19 cellular contexts compared by ENCODE assay signal in the genomic region with DNA sequence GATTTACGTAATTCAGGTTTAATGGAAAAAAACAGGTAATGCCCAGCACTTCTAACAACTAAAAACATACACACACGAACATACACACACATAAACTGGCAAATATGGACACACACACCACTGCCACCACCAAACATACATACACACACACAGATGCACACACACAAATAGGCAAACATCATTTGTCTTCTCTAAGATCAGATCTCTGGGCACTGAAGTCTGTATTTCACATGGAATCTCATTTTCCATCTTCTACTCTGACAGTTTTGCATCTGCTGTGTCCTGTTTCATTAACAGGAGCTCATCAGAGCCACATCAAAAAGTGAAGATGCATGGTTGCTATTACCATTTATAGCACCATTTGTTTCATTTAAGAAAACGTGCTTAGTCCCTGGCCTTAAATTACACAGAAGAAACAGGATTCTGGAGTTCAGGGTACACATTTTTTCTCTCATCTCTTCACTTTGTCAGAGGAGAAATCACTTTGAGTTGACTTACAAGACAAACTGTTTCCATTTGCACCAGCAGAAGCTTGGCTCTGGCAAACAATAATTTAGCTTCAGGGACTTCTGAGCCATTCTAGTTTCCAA.
DNase-seq lines count a peak whose midpoint lies in the region; ATAC-seq, FAIRE-seq and TF ChIP-seq lines count a peak whose summit lies in the region.
"Had no signal": no experiment of that assay in that cellular context is flagged by ENCODE, and none has a peak within 500 bp of the region (broad histone marks: within the 10 kb centered on the region; RNA-seq: fewer than 3 reads in every experiment).

No MANE protein-coding gene starts in this region.

- peaks cover 0 to 8% (median 0%) of the 10 kb centered on the region in 11 experiments; a peak in 1 of 22 replicates for H3K9me3 ChIP-seq in BLaER1 treated with 17β-estradiol and CSF1 and Interleukin-3, amounts not matched to agents 10 nM and 100 nM (replicated peaks in 1 of 11)
- no peaks in the 10 kb centered on the region for H3K9me3 ChIP-seq in K562 (replicated peaks; ENCODE audit: control insufficient read depth, insufficient read depth, low read depth, low read length)
- H3K9me3 ChIP-seq: Caco-2 had no signal

- BruUV-seq in K562 (replicated peaks; lab: Mats Ljungman, UMichigan) = no TSS peak

- H3K4me1 Mint-ChIP-seq in T-cell = no peaks in the 10 kb centered on the region
- H3K4me1 Mint-ChIP-seq: B cell had no signal

- no peaks in the 10 kb centered on the region for H3K27me3 ChIP-seq in BLaER1 treated with 17β-estradiol and CSF1 and Interleukin-3, amounts not matched to agents 10 nM and 100 nM
- H3K27me3 ChIP-seq in K562 (ENCODE audit: control insufficient read depth in 2 of 2, insufficient read depth in 2 of 2, low read length in 2 of 2) = no peaks in the 10 kb centered on the region

- ATAC-seq in K562 = no peak
- ATAC-seq in HG03097 (IDR thresholded peaks at IDR 0.05; ENCODE audit: low FRiP score, unreplicated experiment) = no peak
- ATAC-seq in T-cell (replicated peaks in 1 of 4) = no peak
- ATAC-seq: HCT116 had no signal

- POLR2A ChIA-PET in K562 (lab: Yijun Ruan, JAX) (no interaction called here), T-cell (lab: Charles Lee) (no interaction called here)

- 58% methylated on average over 2 of the region's 3 CpGs for WGBS in K562 (ENCODE audit: insufficient coverage, low coverage, missing lambda C conversion rate)

- H3K36me3 ChIP-seq in BLaER1 treated with 17β-estradiol and CSF1 and Interleukin-3, amounts not matched to agents 10 nM and 100 nM = no peaks in the 10 kb centered on the region
- H3K36me3 ChIP-seq in K562 (ENCODE audit: control insufficient read depth, insufficient read depth, low read length) = no peaks in the 10 kb centered on the region

- peaks cover 3 to 13% (median 5%) of the 10 kb centered on the region in 3 donors for H3K9me3 Mint-ChIP-seq in T-cell

- in situ Hi-C loops in K562 (cut with MboI) = no loop called here

- no peak for TF ChIP-seq EP300 in K562 (IDR thresholded peaks at IDR 0.05; ENCODE audit: low read length)

- intact Hi-C loops in K562 (cut with micrococcal nuclease) = no loop called here

- H3K9ac ChIP-seq in BLaER1 treated with 17β-estradiol and CSF1 and Interleukin-3, amounts not matched to agents 10 nM and 100 nM = no peak overlapping the region
- no peak overlapping the region for H3K9ac ChIP-seq in K562 (ENCODE audit: insufficient read depth in 1 of 2, low read depth in 2 of 2, low read length in 2 of 2)

- CTCF ChIA-PET in K562 (lab: Yijun Ruan, JAX; ENCODE audit: low intra/inter-chr PET ratio) (no interaction called here), T-cell (lab: Charles Lee) (no interaction called here)

- no peak for TF ChIP-seq RAD21 in K562 (CRISPR knock-in tag; conservative IDR thresholded peaks at IDR 0.05 in 1 of 2, IDR thresholded peaks at IDR 0.05 in 1 of 2)

- H3K79me2 ChIP-seq in K562 (ENCODE audit: control insufficient read depth, insufficient read depth, low read length) = no peaks in the 10 kb centered on the region

- DNase-seq in SK-N-DZ (ENCODE audit: low spot score) (peak; percentile 84), K562 (ENCODE audit: extremely low read depth in 1 of 4, low spot score in 3 of 4) (no peak), NCI-H2196 (lab: John Stamatoyannopoulos, UW; ENCODE audit: unreplicated experiment) (no peak), T-cell (no peak)
- DNase-seq: Caco-2; CD4-positive, alpha-beta T cell; GOT3; H7; HFFc6 had no signal

- H3K36me3 Mint-ChIP-seq in T-cell = no peaks in the 10 kb centered on the region

- no peak for FAIRE-seq in K562 (lab: Jason Lieb, UNC)
- FAIRE-seq: D721Med, G401.6, GM12891, GM18507 had no signal

- H2AFZ ChIP-seq in K562 (ENCODE audit: low read depth, low read length) = 0 out of 2 replicates have a peak overlapping the region, but pooled peaks have one; percentile 23

- no peak for TF ChIP-seq CTCF in K562 (IDR thresholded peaks at IDR 0.05 in 2 of 3, conservative IDR thresholded peaks at IDR 0.05 in 1 of 3; ENCODE audit: insufficient read depth in 2 of 3, low read depth in 1 of 3, low read length in 3 of 3)

- H3K4me1 ChIP-seq in BLaER1 treated with 17β-estradiol and CSF1 and Interleukin-3, amounts not matched to agents 10 nM and 100 nM = peaks cover 5 to 30% (median 19%) of the 10 kb centered on the region in 10 experiments; a peak in 14 of 20 replicates
- H3K4me1 ChIP-seq in K562 (replicated peaks in 1 of 2; ENCODE audit: control insufficient read depth in 2 of 2, insufficient read depth in 2 of 2, low read length in 2 of 2) = peaks cover 5 to 17% of the 10 kb centered on the region in 2 experiments; a peak in 3 of 5 replicates
- H3K4me1 ChIP-seq: Caco-2 had no signal

- no peaks in the 10 kb centered on the region for H4K20me1 ChIP-seq in BLaER1 treated with 17β-estradiol and CSF1 and Interleukin-3, amounts not matched to agents 10 nM and 100 nM
- no peaks in the 10 kb centered on the region for H4K20me1 ChIP-seq in K562 (replicated peaks; ENCODE audit: control insufficient read depth, insufficient read depth, low read length)

- H3K9me1 ChIP-seq in K562 (ENCODE audit: control insufficient read depth, insufficient read depth, low read length) = no peaks in the 10 kb centered on the region

- H3K27me3 Mint-ChIP-seq in T-cell = no peaks in the 10 kb centered on the region
- H3K27me3 Mint-ChIP-seq: B cell; CD4-positive, alpha-beta T cell had no signal

- peak overlapping the region in 7 of 11 experiments; percentile 5 to 75 (median 12); a peak in 10 of 22 replicates for H3K4me2 ChIP-seq in BLaER1 treated with 17β-estradiol and CSF1 and Interleukin-3, amounts not matched to agents 10 nM and 100 nM
- no peak overlapping the region for H3K4me2 ChIP-seq in K562 (ENCODE audit: insufficient read depth, low read length)

- H3K27ac ChIP-seq in BLaER1 treated with 17β-estradiol and CSF1 and Interleukin-3, amounts not matched to agents 10 nM and 100 nM = no peak overlapping the region
- no peak overlapping the region for H3K27ac ChIP-seq in K562 (ENCODE audit: extremely low read depth, low read depth, low read length)
- H3K27ac ChIP-seq: C4-2B, HL-60 had no signal

- no peak for TF ChIP-seq POLR2A in K562 (conservative IDR thresholded peaks at IDR 0.05)

- H3K4me3 Mint-ChIP-seq in T-cell = no peak overlapping the region
- H3K4me3 Mint-ChIP-seq: B cell; CD4-positive, alpha-beta T cell; HFFc6 had no signal

- no peak overlapping the region for H3K4me3 ChIP-seq in BLaER1 treated with 17β-estradiol and CSF1 and Interleukin-3, amounts not matched to agents 10 nM and 100 nM
- no peak overlapping the region for H3K4me3 ChIP-seq in K562

- H3K27ac Mint-ChIP-seq in T-cell = no peak overlapping the region
- H3K27ac Mint-ChIP-seq: B cell; CD4-positive, alpha-beta T cell; HFFc6 had no signal

TF ChIP-seq in K562, 482 proteins besides CTCF, POLR2A, EP300 and RAD21 (continues in another document):
- TF ChIP-seq ZEB2 (IDR thresholded peaks at IDR 0.05) (no peak), L3MBTL2 (IDR thresholded peaks at IDR 0.05) (no peak), SREBF2 (CRISPR knock-in tag; IDR thresholded peaks at IDR 0.05) (no peak), RNF2 (IDR thresholded peaks at IDR 0.05) (no peak), FOXA1 (IDR thresholded peaks at IDR 0.05; ENCODE audit: borderline replicate concordance) (no peak), RFX5 (IDR thresholded peaks at IDR 0.05; ENCODE audit: low read depth, low read length) (no peak), ZNF165 (CRISPR knock-in tag; IDR thresholded peaks at IDR 0.05; ENCODE audit: borderline replicate concordance) (no peak), RBM14 (IDR thresholded peaks at IDR 0.05; ENCODE audit: borderline replicate concordance, insufficient read depth, low read depth, low read length) (no peak)
- TF ChIP-seq, protein P1, sequence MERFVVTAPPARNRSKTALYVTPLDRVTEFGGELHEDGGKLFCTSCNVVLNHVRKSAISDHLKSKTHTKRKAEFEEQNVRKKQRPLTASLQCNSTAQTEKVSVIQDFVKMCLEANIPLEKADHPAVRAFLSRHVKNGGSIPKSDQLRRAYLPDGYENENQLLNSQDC (CRISPR knock-in tag; IDR thresholded peaks at IDR 0.05) = no peak
- TF ChIP-seq, protein P2, sequence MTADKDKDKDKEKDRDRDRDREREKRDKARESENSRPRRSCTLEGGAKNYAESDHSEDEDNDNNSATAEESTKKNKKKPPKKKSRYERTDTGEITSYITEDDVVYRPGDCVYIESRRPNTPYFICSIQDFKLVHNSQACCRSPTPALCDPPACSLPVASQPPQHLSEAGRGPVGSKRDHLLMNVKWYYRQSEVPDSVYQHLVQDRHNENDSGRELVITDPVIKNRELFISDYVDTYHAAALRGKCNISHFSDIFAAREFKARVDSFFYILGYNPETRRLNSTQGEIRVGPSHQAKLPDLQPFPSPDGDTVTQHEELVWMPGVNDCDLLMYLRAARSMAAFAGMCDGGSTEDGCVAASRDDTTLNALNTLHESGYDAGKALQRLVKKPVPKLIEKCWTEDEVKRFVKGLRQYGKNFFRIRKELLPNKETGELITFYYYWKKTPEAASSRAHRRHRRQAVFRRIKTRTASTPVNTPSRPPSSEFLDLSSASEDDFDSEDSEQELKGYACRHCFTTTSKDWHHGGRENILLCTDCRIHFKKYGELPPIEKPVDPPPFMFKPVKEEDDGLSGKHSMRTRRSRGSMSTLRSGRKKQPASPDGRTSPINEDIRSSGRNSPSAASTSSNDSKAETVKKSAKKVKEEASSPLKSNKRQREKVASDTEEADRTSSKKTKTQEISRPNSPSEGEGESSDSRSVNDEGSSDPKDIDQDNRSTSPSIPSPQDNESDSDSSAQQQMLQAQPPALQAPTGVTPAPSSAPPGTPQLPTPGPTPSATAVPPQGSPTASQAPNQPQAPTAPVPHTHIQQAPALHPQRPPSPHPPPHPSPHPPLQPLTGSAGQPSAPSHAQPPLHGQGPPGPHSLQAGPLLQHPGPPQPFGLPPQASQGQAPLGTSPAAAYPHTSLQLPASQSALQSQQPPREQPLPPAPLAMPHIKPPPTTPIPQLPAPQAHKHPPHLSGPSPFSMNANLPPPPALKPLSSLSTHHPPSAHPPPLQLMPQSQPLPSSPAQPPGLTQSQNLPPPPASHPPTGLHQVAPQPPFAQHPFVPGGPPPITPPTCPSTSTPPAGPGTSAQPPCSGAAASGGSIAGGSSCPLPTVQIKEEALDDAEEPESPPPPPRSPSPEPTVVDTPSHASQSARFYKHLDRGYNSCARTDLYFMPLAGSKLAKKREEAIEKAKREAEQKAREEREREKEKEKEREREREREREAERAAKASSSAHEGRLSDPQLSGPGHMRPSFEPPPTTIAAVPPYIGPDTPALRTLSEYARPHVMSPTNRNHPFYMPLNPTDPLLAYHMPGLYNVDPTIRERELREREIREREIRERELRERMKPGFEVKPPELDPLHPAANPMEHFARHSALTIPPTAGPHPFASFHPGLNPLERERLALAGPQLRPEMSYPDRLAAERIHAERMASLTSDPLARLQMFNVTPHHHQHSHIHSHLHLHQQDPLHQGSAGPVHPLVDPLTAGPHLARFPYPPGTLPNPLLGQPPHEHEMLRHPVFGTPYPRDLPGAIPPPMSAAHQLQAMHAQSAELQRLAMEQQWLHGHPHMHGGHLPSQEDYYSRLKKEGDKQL (CRISPR knock-in tag; IDR thresholded peaks at IDR 0.05; ENCODE audit: borderline replicate concordance) = no peak
